ENCODE assay signal across 8 cellular contexts in genomic region chr2:130332271-130333073, GRCh38. TPM values are rescaled to one million over a fixed set of nuclear protein-coding genes. Genes with fewer than 3 reads are reported as not detected.
DNase-seq lines count a peak whose midpoint lies in the region; ATAC-seq, FAIRE-seq and TF ChIP-seq lines count a peak whose summit lies in the region.

No MANE protein-coding gene starts in this region.

- no peak for FAIRE-seq in A549 (lab: Jason Lieb, UNC)
- FAIRE-seq in GM12891 (lab: Jason Lieb, UNC), result peak; percentile 84

- peak overlapping the region; percentile 39 for H3K4me3 ChIP-seq in A549

- no peak overlapping the region for H3K4me3 Mint-ChIP-seq in central memory CD8-positive, alpha-beta T cell

- H3K9me3 Mint-ChIP-seq in central memory CD8-positive, alpha-beta T cell, result no peaks in the 10 kb centered on the region

- H3K36me3 Mint-ChIP-seq in central memory CD8-positive, alpha-beta T cell (ENCODE audit: insufficient read depth), result peaks cover 8% of the 10 kb centered on the region

- peaks cover 4% of the 10 kb centered on the region for H3K4me1 Mint-ChIP-seq in central memory CD8-positive, alpha-beta T cell

- peak; percentile 95 to 98 for TF ChIP-seq RAD21 in A549 (conservative IDR thresholded peaks at IDR 0.05 in 1 of 2, IDR thresholded peaks at IDR 0.05 in 1 of 2)

- TF ChIP-seq POLR2A in A549 (IDR thresholded peaks at IDR 0.05; ENCODE audit: low read length) (no peak), GM12891 (IDR thresholded peaks at IDR 0.05; ENCODE audit: low read depth, low read length) (no peak)

- POLR2A ChIA-PET in A549 (lab: Yijun Ruan, JAX), result interaction anchor here (0.6 to 1.3 kb wide), 5 partner anchors 9 to 227 kb away, joined by 3 to 9 read pairs (median 5); partner anchors contain the start of genes IMP4 and SMPD4

- H3K27me3 Mint-ChIP-seq in central memory CD8-positive, alpha-beta T cell, result peaks cover 44% of the 10 kb centered on the region

- H3K27ac ChIP-seq in A549, result peak overlapping the region; percentile 21 to 53; a peak in 2 of 6 replicates

- CTCF ChIA-PET in A549 (lab: Yijun Ruan, JAX), result interaction anchor here (0.6 to 7.5 kb wide), 31 partner anchors 9 to 182 kb away, joined by 3 to 96 read pairs (median 4); partner anchors contain the start of genes IMP4, MZT2B and SMPD4

- DNase-seq in A549 (ENCODE audit: low read depth in 1 of 2, low spot score in 1 of 2), result peak; percentile 52 to 75
- DNase-seq in GM12891 (ENCODE audit: insufficient read length, low spot score), result peak; percentile 76
- DNase-seq in NCI-H2107 treated with DMSO at 0.1 percent for 48 hours (lab: John Stamatoyannopoulos, UW; ENCODE audit: unreplicated experiment), result peak; percentile 28
- peak; percentile 50 for DNase-seq in activated CD4-positive, alpha-beta T cell treated with anti-CD3 and anti-CD28 coated beads for 1 hour
- peak; percentile 49 to 55 for DNase-seq in central memory CD8-positive, alpha-beta T cell (ENCODE audit: low spot score in 2 of 2)
- DNase-seq in left colon, result peak; percentile 50 to 81
- peak; percentile 62 to 65 for DNase-seq in stimulated activated CD4-positive, alpha-beta T cell treated with anti-CD3 and anti-CD28 coated beads, Interleukin-4, amount 100 ng/mL, for 48 hours (ENCODE audit: low read depth in 2 of 2)

- TF ChIP-seq EP300 in A549 (IDR thresholded peaks at IDR 0.05), result no peak

- H3K27ac Mint-ChIP-seq in central memory CD8-positive, alpha-beta T cell (ENCODE audit: low read depth), result no peak overlapping the region

- intact Hi-C loops in left colon (cut with DNase I, micrococcal nuclease), result no loop called here

- no peaks in the 10 kb centered on the region; the same call in 2 of the 3 replicates for H3K4me1 ChIP-seq in A549

- peak overlapping the region; percentile 80 for H3K4me2 ChIP-seq in A549

- H3K9me3 ChIP-seq in A549, result no peaks in the 10 kb centered on the region

- ATAC-seq in A549, result peak; percentile 60 to 78
- peak; percentile 69 for ATAC-seq in HG02884 (IDR thresholded peaks at IDR 0.05; ENCODE audit: unreplicated experiment)
- ATAC-seq in central memory CD8-positive, alpha-beta T cell (replicated peaks; ENCODE audit: extremely low read depth, poor library complexity, severe bottlenecking), result peak; percentile 64
- peak; percentile 65 for ATAC-seq in left colon

- peak; percentile 97 for TF ChIP-seq CTCF in A549 (IDR thresholded peaks at IDR 0.05)

- 26% methylated on average over 18 of the region's 29 CpGs for WGBS in A549 (ENCODE audit: missing lambda C conversion rate)

TF ChIP-seq in A549, 52 proteins besides CTCF, POLR2A, EP300 and RAD21 (continues in another document):
- TF ChIP-seq NFE2L2 (conservative IDR thresholded peaks at IDR 0.05; ENCODE audit: low read length), result no peak
- TF ChIP-seq GATA3 (IDR thresholded peaks at IDR 0.05; ENCODE audit: borderline replicate concordance), result no peak
- no peak for TF ChIP-seq HES2 (IDR thresholded peaks at IDR 0.05)
- TF ChIP-seq TFCP2L1 (CRISPR knock-in tag; IDR thresholded peaks at IDR 0.05), result no peak
- no peak for TF ChIP-seq RNF2 (IDR thresholded peaks at IDR 0.05; ENCODE audit: borderline replicate concordance, low read depth)
- no peak for TF ChIP-seq FOXS1 (CRISPR knock-in tag; IDR thresholded peaks at IDR 0.05)
- 0 out of 2 replicates have a peak, but pooled peaks have one; percentile 55 for TF ChIP-seq MAX (IDR thresholded peaks at IDR 0.05)
- TF ChIP-seq FOSL2 (IDR thresholded peaks at IDR 0.05), result no peak
- TF ChIP-seq FOSL2 (CRISPR knock-in tag; IDR thresholded peaks at IDR 0.05), result peak; percentile 21; the same call in 1 of the 2 replicates
- no peak for TF ChIP-seq POLR2AphosphoS2 (conservative IDR thresholded peaks at IDR 0.05; ENCODE audit: low read length)
- TF ChIP-seq JUN (IDR thresholded peaks at IDR 0.05), result no peak
- peak; percentile 93 for TF ChIP-seq SMC3 (IDR thresholded peaks at IDR 0.05)
- TF ChIP-seq TP53 (CRISPR knock-in tag; IDR thresholded peaks at IDR 0.05), result no peak
- TF ChIP-seq EHF (CRISPR knock-in tag; IDR thresholded peaks at IDR 0.05), result no peak
- TF ChIP-seq FOSB (CRISPR knock-in tag; IDR thresholded peaks at IDR 0.05), result no peak
- TF ChIP-seq BCL3 (IDR thresholded peaks at IDR 0.05), result no peak
- TF ChIP-seq HDAC2 (IDR thresholded peaks at IDR 0.05), result no peak
- no peak for TF ChIP-seq CBX2 (IDR thresholded peaks at IDR 0.05; ENCODE audit: borderline replicate concordance, low read depth)
- no peak for TF ChIP-seq ZC3H11A (IDR thresholded peaks at IDR 0.05)

TF ChIP-seq in GM12891, 5 proteins besides CTCF, POLR2A, EP300 and RAD21:
- no peak for TF ChIP-seq TAF1 (IDR thresholded peaks at IDR 0.05; ENCODE audit: low read depth, low read length)
- TF ChIP-seq POLR2AphosphoS5 (IDR thresholded peaks at IDR 0.05; ENCODE audit: low read depth, low read length), result no peak
- TF ChIP-seq POU2F2 (IDR thresholded peaks at IDR 0.05; ENCODE audit: low read depth, low read length), result no peak
- TF ChIP-seq SPI1 (IDR thresholded peaks at IDR 0.05; ENCODE audit: low read depth, low read length), result no peak
- TF ChIP-seq PAX5 (IDR thresholded peaks at IDR 0.05; ENCODE audit: insufficient read depth, low read length, severe bottlenecking), result no peak

RNA-seq across cellular contexts. Expression of gene IMP4, which starts 10.2 kb away (rescaled TPM):
- polyA plus RNA-seq in A549 (2011; rRNA removed) (113 and 118 TPM in 2 replicates), A549 (2017; fragmentation: RNase III; extraction: RNeasy Plus Mini Kit Qiagen cat#74134 plus additional on column Dnase treatment) (149 to 178 TPM (median 159 TPM) in 3 replicates)
- polyA plus RNA-seq in A549 (2012; cell fraction: cytosol; rRNA removed), result 471 and 473 TPM in 2 replicates
- polyA plus RNA-seq in A549 (2012; cell fraction: nucleus; rRNA removed), result 569 and 687 TPM in 2 replicates
- 143 and 144 TPM in 2 replicates for polyA minus RNA-seq in A549 (2011; rRNA and poly(A)+ RNA removed)
- 118 TPM for polyA plus RNA-seq in GM12891 (2012; ENCODE audit: low read depth, missing spikeins)
- 10 to 100 TPM; 60.7 to 74.8 TPM for total RNA-seq in left colon

RNA-seq across cellular contexts. Expression of gene PTPN18, which starts 23.4 kb away (rescaled TPM):
- polyA plus RNA-seq in A549 (2011; rRNA removed), result 20.4 and 23.7 TPM in 2 replicates
- 25.9 and 31.9 TPM in 2 replicates for polyA plus RNA-seq in A549 (2012; cell fraction: cytosol; rRNA removed)
- 106 and 111 TPM in 2 replicates for polyA plus RNA-seq in A549 (2012; cell fraction: nucleus; rRNA removed)
- polyA plus RNA-seq in A549 (2017; fragmentation: RNase III; extraction: RNeasy Plus Mini Kit Qiagen cat#74134 plus additional on column Dnase treatment), result 19.6 to 23.1 TPM (median 20.5 TPM) in 3 replicates
- 38.5 and 41.2 TPM in 2 replicates for polyA minus RNA-seq in A549 (2011; rRNA and poly(A)+ RNA removed)
- 29.4 TPM for polyA plus RNA-seq in GM12891 (2012; ENCODE audit: low read depth, missing spikeins)
- 100 to 1,000 TPM; 112 to 168 TPM for total RNA-seq in left colon

Comparison
In these comparisons a context has a peak if more than half of its experiments do, and no peak if none do; other contexts are left out.
1. Peak in every context shown above with its lines: DNase-seq, ATAC-seq, H3K4me3 ChIP-seq and H3K27ac ChIP-seq.